35 cellular contexts compared by ENCODE assay signal in the genomic region with DNA sequence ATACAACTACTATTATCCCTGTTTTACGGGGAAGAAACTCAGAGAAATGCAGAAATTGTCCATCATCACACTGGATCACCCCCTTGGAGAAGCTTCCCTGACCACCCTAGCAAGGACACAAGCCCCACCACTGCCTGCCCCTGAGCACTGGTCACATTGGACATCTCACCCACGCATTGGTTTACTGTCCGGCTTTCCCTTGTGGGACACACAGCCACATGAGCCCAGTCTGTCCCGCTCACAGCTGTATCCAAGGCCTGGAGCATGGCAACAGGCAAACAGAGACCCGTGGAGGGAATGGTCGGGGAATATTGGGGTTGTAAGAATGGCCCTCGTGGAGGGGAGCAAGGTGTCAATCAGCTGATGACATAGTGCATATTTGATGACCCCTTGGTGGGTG. TPM values are rescaled to one million over a fixed set of nuclear protein-coding genes. Genes with fewer than 3 reads are reported as not detected.
"Had no signal": no experiment of that assay in that cellular context is flagged by ENCODE, and none has a peak within 500 bp of the region (broad histone marks: within the 10 kb centered on the region; RNA-seq: fewer than 3 reads in every experiment).

No MANE protein-coding gene starts in this region.

- H3K9ac ChIP-seq: KMS-11 had no signal

- H3K36me3 Mint-ChIP-seq: activated naive CD8-positive, alpha-beta T cell treated with anti-CD3 and anti-CD28 coated beads for 36 hours had no signal

- H3K4me3 ChIP-seq: cardiac muscle cell, PC-9, SK-N-MC had no signal

- H3K27ac ChIP-seq: cardiac muscle cell, KMS-11, PC-9, RWPE1, SK-N-MC, WERI-Rb-1 had no signal

- H2AFZ ChIP-seq: PC-9 had no signal

- H3K4me3 Mint-ChIP-seq: activated CD8-positive, alpha-beta T cell treated with anti-CD3 and anti-CD28 coated beads for 36 hours; activated naive CD8-positive, alpha-beta T cell treated with anti-CD3 and anti-CD28 coated beads for 36 hours; activated T-cell treated with anti-CD3 and anti-CD28 coated beads, Interleukin-2, amount 50 U/mL, for 4 hours; activated T-helper 1 cell treated with anti-CD3 and anti-CD28 coated beads, Interleukin-12 subunit alpha, Interleukin-12 subunit beta, Interleukin-2, Interleukin-4 antibody, amounts not matched to agents 30 ng/mL and 10 ng/mL and 1 ng/mL, durations not matched to agents 14 hours and 24 hours and 36 hours had no signal

- ATAC-seq: activated CD8-positive, alpha-beta T cell treated with anti-CD3 and anti-CD28 coated beads for 36 hours; activated T-cell treated with anti-CD3 and anti-CD28 coated beads, Interleukin-2, amount 50 U/mL, for 4 hours; Right ventricle myocardium inferior had no signal

- DNase-seq: activated CD4-positive, alpha-beta T cell treated with anti-CD3 and anti-CD28 coated beads for 1 hour; activated CD4-positive, alpha-beta T cell treated with anti-CD3 and anti-CD28 coated beads for 48 hours; activated CD4-positive, alpha-beta T cell treated with anti-CD3 and anti-CD28 coated beads, Interleukin-2, amount 50 U/mL, for 4 hours; activated CD4-positive, CD25-positive, alpha-beta regulatory T cell; activated CD8-positive, alpha-beta T cell treated with anti-CD3 and anti-CD28 coated beads for 36 hours; activated naive CD4-positive, alpha-beta T cell; activated naive CD4-positive, alpha-beta T cell treated with anti-CD3 and anti-CD28 coated beads, Interleukin-2, amount 50 U/mL, for 16 hours; activated naive CD8-positive, alpha-beta T cell treated with anti-CD3 and anti-CD28 coated beads for 36 hours; activated T-cell treated with anti-CD3 and anti-CD28 coated beads for 4 hours; activated T-cell treated with anti-CD3 and anti-CD28 coated beads, Interleukin-2, amount 50 U/mL, for 4 hours; amniotic stem cell; aorta; NCI-H1092 treated with DMSO at 0.1 percent for 48 hours; NCI-H1417; NCI-H146; NCI-H187; NCI-H2029 treated with DMSO at 0.1 percent for 48 hours; NCI-H2107; NCI-H2171; NCI-H510A; NCI-H526; NCI-H748 treated with DMSO at 0.1 percent for 48 hours; T1000; WERI-Rb-1 had no signal

- H3K27ac Mint-ChIP-seq: activated CD8-positive, alpha-beta T cell treated with anti-CD3 and anti-CD28 coated beads for 36 hours; activated naive CD8-positive, alpha-beta T cell treated with anti-CD3 and anti-CD28 coated beads for 36 hours; activated T-helper 1 cell treated with anti-CD3 and anti-CD28 coated beads, Interleukin-12 subunit alpha, Interleukin-12 subunit beta, Interleukin-2, Interleukin-4 antibody, amounts not matched to agents 30 ng/mL and 10 ng/mL and 1 ng/mL, durations not matched to agents 14 hours and 24 hours and 36 hours had no signal

- H3K27me3 ChIP-seq: cardiac muscle cell had no signal

- H3K4me1 Mint-ChIP-seq: activated naive CD8-positive, alpha-beta T cell treated with anti-CD3 and anti-CD28 coated beads for 36 hours had no signal

- H3K36me3 ChIP-seq: cardiac muscle cell, WERI-Rb-1 had no signal

- H3K4me2 ChIP-seq: KMS-11, PC-9 had no signal

- H3K9me3 Mint-ChIP-seq: activated CD8-positive, alpha-beta T cell treated with anti-CD3 and anti-CD28 coated beads for 36 hours; activated naive CD8-positive, alpha-beta T cell treated with anti-CD3 and anti-CD28 coated beads for 36 hours; activated T-cell treated with anti-CD3 and anti-CD28 coated beads, Interleukin-2, amount 50 U/mL, for 4 hours; activated T-helper 1 cell treated with anti-CD3 and anti-CD28 coated beads, Interleukin-12 subunit alpha, Interleukin-12 subunit beta, Interleukin-2, Interleukin-4 antibody, amounts not matched to agents 30 ng/mL and 10 ng/mL and 1 ng/mL, durations not matched to agents 14 hours and 24 hours and 36 hours had no signal

RNA-seq across cellular contexts. Expression of gene FGF3, which starts 42.7 kb away (rescaled TPM):
- total RNA-seq: activated CD8-positive, alpha-beta T cell treated with anti-CD3 and anti-CD28 coated beads for 36 hours; activated naive CD8-positive, alpha-beta T cell treated with anti-CD3 and anti-CD28 coated beads for 36 hours; activated T-cell treated with anti-CD3 and anti-CD28 coated beads, Interleukin-2, amount 50 U/mL, for 4 hours; activated T-helper 1 cell treated with anti-CD3 and anti-CD28 coated beads, Interleukin-12 subunit alpha, Interleukin-12 subunit beta, Interleukin-2, Interleukin-4 antibody, amounts not matched to agents 30 ng/mL and 10 ng/mL and 1 ng/mL, durations not matched to agents 14 hours and 24 hours and 36 hours; aorta; LHCN-M2; OCI-LY7; PC-9; Right ventricle myocardium inferior; T-helper 1 cell treated with Interleukin-12 subunit alpha and Interleukin-12 subunit beta and Interleukin-4 antibody, amounts not matched to agents 30 ng/mL and 1 ng/mL, for 36 hours; T-helper 2 cell treated with Interferon-gamma antibody and Interleukin-4, amounts not matched to agents 100 ng/mL and 5 ng/mL, for 36 hours had no signal
- polyA plus RNA-seq: aorta, cardiac muscle cell had no signal
